In the genomic region with DNA sequence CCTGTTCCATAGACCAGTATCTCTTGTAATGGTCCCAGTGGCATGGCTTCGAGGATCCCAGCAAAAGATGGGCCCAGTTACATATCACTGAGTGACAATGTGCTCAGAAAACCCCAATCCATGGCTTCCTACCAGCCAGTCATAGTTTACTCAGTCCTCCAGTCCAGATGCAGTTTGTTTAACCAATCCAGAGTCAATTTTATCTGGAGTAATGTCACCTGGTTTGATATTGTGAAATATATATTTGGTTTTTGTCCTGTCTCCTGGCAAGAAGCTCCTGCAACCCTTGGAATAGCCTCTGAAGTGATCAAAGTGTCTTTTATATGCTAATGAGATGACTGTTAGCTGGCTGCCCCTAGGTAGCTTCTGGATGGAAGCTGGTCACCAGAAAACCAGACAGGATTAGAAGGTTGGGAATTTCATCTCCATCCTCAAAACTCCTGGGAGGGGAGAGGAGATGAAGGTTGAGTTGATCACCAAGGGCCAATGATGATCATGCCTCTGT, we compare ENCODE assay signal across 5 cellular contexts. TPM values are rescaled to one million over a fixed set of nuclear protein-coding genes. Genes with fewer than 3 reads are reported as not detected.
DNase-seq lines count a peak whose midpoint lies in the region; ATAC-seq, FAIRE-seq and TF ChIP-seq lines count a peak whose summit lies in the region.
"Not testable (repeated sequence)": the region's sequence is repeated elsewhere in the genome, so short reads cannot be mapped to it uniquely, and the experiment has no call there.

No MANE protein-coding gene starts in this region.

- 44% methylated on average over 1 of the region's 1 CpG for WGBS in GM12878 (ENCODE audit: insufficient coverage, insufficient replicate concordance, low lambda C conversion rate, missing lambda C conversion rate)

- POLR2A ChIA-PET in WTC11 (lab: Charles Lee); GM12878 (lab: Charles Lee): not testable (repeated sequence)

- TF ChIP-seq EP300 in GM12878 (IDR thresholded peaks at IDR 0.05; ENCODE audit: borderline replicate concordance in 1 of 2, control insufficient read depth in 1 of 2, low read depth in 2 of 2, low read length in 2 of 2), result not testable (repeated sequence)

- not testable (repeated sequence) for TF ChIP-seq CTCF in WTC11 (IDR thresholded peaks at IDR 0.05); GM12878 (IDR thresholded peaks at IDR 0.05 in 2 of 3, conservative IDR thresholded peaks at IDR 0.05 in 1 of 3; ENCODE audit: control insufficient read depth in 2 of 3, extremely low read depth in 1 of 3, insufficient read depth in 1 of 3, low read depth in 3 of 3, low read length in 3 of 3)

- not testable (repeated sequence) for H3K79me2 ChIP-seq in GM12878 (ENCODE audit: control insufficient read depth, insufficient read depth, low read length)

- DNase-seq in GM12891 (ENCODE audit: insufficient read length, low spot score); WTC11 (ENCODE audit: low spot score); GM12878 (ENCODE audit: low read depth, low spot score); left lobe of liver (ENCODE audit: low spot score): not testable (repeated sequence)

- CTCF ChIA-PET in WTC11 (lab: Charles Lee); GM12878 (lab: Yijun Ruan, JAX): not testable (repeated sequence)

- not testable (repeated sequence) for H4K20me1 ChIP-seq in BLaER1; GM12878 (ENCODE audit: control insufficient read depth, insufficient read depth)

- not testable (repeated sequence) for H3K27ac Mint-ChIP-seq in WTC11

- BruUV-seq in GM12878 (replicated peaks; lab: Mats Ljungman, UMichigan), result not testable (repeated sequence)

- intact Hi-C loops in GM12878 (cut with micrococcal nuclease; ENCODE audit: unreplicated experiment), result not testable (repeated sequence)

- SMC1A ChIA-PET in GM12878 (lab: Charles Lee; ENCODE audit: uncharacterized antibody, unreplicated experiment), result not testable (repeated sequence)

- H3K9me3 Mint-ChIP-seq in WTC11, result not testable (repeated sequence)

- not testable (repeated sequence) for TF ChIP-seq RAD21 in GM12878 (IDR thresholded peaks at IDR 0.05; ENCODE audit: insufficient read depth, low read depth, low read length)

- H3K4me3 Mint-ChIP-seq in WTC11, result not testable (repeated sequence)

- H3K27me3 ChIP-seq in BLaER1; GM12878 (replicated peaks in 1 of 2; ENCODE audit: control insufficient read depth in 2 of 2, insufficient read depth in 2 of 2, low read length in 1 of 2): not testable (repeated sequence)

- H3K4me2 ChIP-seq in BLaER1, result peak overlapping the region; percentile 72
- not testable (repeated sequence) for H3K4me2 ChIP-seq in GM12878 (ENCODE audit: control insufficient read depth, insufficient read depth)

- peak overlapping the region; percentile 90 for H3K27ac ChIP-seq in BLaER1
- H3K27ac ChIP-seq in GM12878 (ENCODE audit: control insufficient read depth, insufficient read depth), result not testable (repeated sequence)

- H3K4me3 ChIP-seq in BLaER1, GM12878: not testable (repeated sequence)

- H3K4me1 Mint-ChIP-seq in WTC11, result not testable (repeated sequence)

- H3K36me3 ChIP-seq in BLaER1, result peaks cover 37% of the 10 kb centered on the region
- H3K36me3 ChIP-seq in GM12878 (ENCODE audit: control insufficient read depth in 2 of 2, insufficient read depth in 2 of 2, low read length in 1 of 2), result not testable (repeated sequence)

- RAD21 ChIA-PET in GM12878 (lab: Charles Lee; ENCODE audit: unreplicated experiment), result not testable (repeated sequence)

- peak overlapping the region; percentile 67; the same call in 1 of the 2 replicates for H3K9ac ChIP-seq in BLaER1
- H3K9ac ChIP-seq in GM12878 (ENCODE audit: control insufficient read depth, insufficient read depth, low read length), result not testable (repeated sequence)

- not testable (repeated sequence) for H2AFZ ChIP-seq in GM12878 (ENCODE audit: control insufficient read depth, low read depth, low read length)

- ATAC-seq in WTC11 (peak; percentile 51; the same call in 1 of the 2 replicates), left lobe of liver (peak; percentile 94)
- ATAC-seq in GM12878, result not testable (repeated sequence)

- FAIRE-seq in GM12891 (lab: Jason Lieb, UNC) (peak; percentile 55), GM12878 (lab: Jason Lieb, UNC) (peak; percentile 75)

- H3K9me3 ChIP-seq in BLaER1, result peaks cover 48% of the 10 kb centered on the region
- not testable (repeated sequence) for H3K9me3 ChIP-seq in GM12878 (replicated peaks; ENCODE audit: control insufficient read depth, insufficient read depth, low read length)

- peaks cover 82% of the 10 kb centered on the region for H3K4me1 ChIP-seq in BLaER1
- not testable (repeated sequence) for H3K4me1 ChIP-seq in GM12878 (ENCODE audit: control insufficient read depth, insufficient read depth, low read length)

- not testable (repeated sequence) for H3K36me3 Mint-ChIP-seq in WTC11

- H3K27me3 Mint-ChIP-seq in WTC11 (ENCODE audit: low read depth), result not testable (repeated sequence)

- TF ChIP-seq POLR2A in GM12891 (IDR thresholded peaks at IDR 0.05; ENCODE audit: low read depth, low read length); GM12878 (IDR thresholded peaks at IDR 0.05; ENCODE audit: low read depth, low read length): not testable (repeated sequence)

- in situ Hi-C loops in GM12878 (cut with MboI), result not testable (repeated sequence)

RNA-seq across cellular contexts. Expression of a gene that starts 14.8 kb away (rescaled TPM):
- polyA plus RNA-seq in GM12891 (2012; ENCODE audit: low read depth, missing spikeins), result 1.2 TPM
- total RNA-seq in WTC11 (2021) (4.4 to 7.6 TPM (median 7.0 TPM) in 3 replicates), GM12878 (2014; rRNA removed) (1.8 and 2.1 TPM in 2 replicates), GM12878 (2014; rRNA removed; fragmentation: Illumina TruSeq; extraction: Trizol) (2.7 and 3.7 TPM in 2 replicates), GM12878 (2021) (2.7 and 3.3 TPM in 2 replicates), left lobe of liver (1.8 TPM)
- total RNA-seq in GM12878 (2013; cell fraction: nucleolus; rRNA removed), result 10.0 and 12.3 TPM in 2 replicates
- polyA plus RNA-seq in GM12878 (2011; ENCODE audit: low read depth), result 1.2 TPM
- polyA plus RNA-seq in GM12878 (2011; rRNA removed) (2.8 and 3.0 TPM in 2 replicates), GM12878 (2014; fragmentation: Illumina TruSeq; extraction: Trizol) (1.8 and 2.1 TPM in 2 replicates), GM12878 (2014; fragmentation: Nextera tagmentation; extraction: Ambion mirVana) (1 to 10 TPM; 1.0 to 1.2 TPM), GM12878 (2014; rRNA removed) (1.2 and 1.8 TPM in 2 replicates), GM12878 (2016; fragmentation: Nextera tagmentation; extraction: Ambion mirVana) (1 to 10 TPM; 1.1 to 1.5 TPM)
- 1.8 and 2.1 TPM in 2 replicates for polyA plus RNA-seq in GM12878 (2011; cell fraction: cytosol; rRNA removed)
- polyA plus RNA-seq in GM12878 (2011; cell fraction: nucleus; rRNA removed), result 1.5 and 1.8 TPM in 2 replicates
- polyA plus RNA-seq in GM12878 (2012), result 1.3 and 1.7 TPM in 2 replicates
- 3.1 and 3.7 TPM in 2 replicates for polyA minus RNA-seq in GM12878 (2011; rRNA and poly(A)+ RNA removed)
- 1.8 TPM in 1 of 2 replicates, not detected in the other for polyA minus RNA-seq in GM12878 (2011; cell fraction: cytosol; rRNA and poly(A)+ RNA removed)
- polyA minus RNA-seq in GM12878 (2011; cell fraction: nucleus; rRNA and poly(A)+ RNA removed), result 1.7 and 4.5 TPM in 2 replicates

RNA-seq across cellular contexts. Expression of a gene that starts 43.1 kb away (rescaled TPM):
- polyA plus RNA-seq in GM12891 (2012; ENCODE audit: low read depth, missing spikeins), result 5.2 TPM
- 17.0 to 19.6 TPM (median 18.5 TPM) in 3 replicates for total RNA-seq in WTC11 (2021)
- 19.0 and 21.7 TPM in 2 replicates for total RNA-seq in GM12878 (2013; cell fraction: nucleolus; rRNA removed)
- 10.7 and 11.0 TPM in 2 replicates for total RNA-seq in GM12878 (2014; rRNA removed)
- 1.8 and 2.0 TPM in 2 replicates for total RNA-seq in GM12878 (2014; rRNA removed; fragmentation: Illumina TruSeq; extraction: Trizol)
- total RNA-seq in GM12878 (2021), result 8.9 and 9.3 TPM in 2 replicates
- 1.9 TPM for polyA plus RNA-seq in GM12878 (2011; ENCODE audit: low read depth)
- polyA plus RNA-seq in GM12878 (2011; rRNA removed), result 3.7 and 4.5 TPM in 2 replicates
- polyA plus RNA-seq in GM12878 (2011; cell fraction: cytosol; rRNA removed), result 4.4 and 9.0 TPM in 2 replicates
- 4.8 and 7.7 TPM in 2 replicates for polyA plus RNA-seq in GM12878 (2011; cell fraction: nucleus; rRNA removed)
- polyA plus RNA-seq in GM12878 (2012), result 6.1 and 7.9 TPM in 2 replicates
- 0.89 and 1.3 TPM in 2 replicates for polyA plus RNA-seq in GM12878 (2014; fragmentation: Illumina TruSeq; extraction: Trizol)
- 1 to 10 TPM in 1 of 2 experiments, under 1 TPM in 1; 0.58 to 1.7 TPM for polyA plus RNA-seq in GM12878 (2014; fragmentation: Nextera tagmentation; extraction: Ambion mirVana)
- 6.3 and 9.3 TPM in 2 replicates for polyA plus RNA-seq in GM12878 (2014; rRNA removed)
- polyA plus RNA-seq in GM12878 (2016; fragmentation: Nextera tagmentation; extraction: Ambion mirVana), result 1 to 10 TPM; 7.4 to 8.9 TPM
- polyA minus RNA-seq in GM12878 (2011; rRNA and poly(A)+ RNA removed), result 3.3 and 3.4 TPM in 2 replicates
- polyA minus RNA-seq in GM12878 (2011; cell fraction: cytosol; rRNA and poly(A)+ RNA removed), result 4.3 and 5.1 TPM in 2 replicates
- polyA minus RNA-seq in GM12878 (2011; cell fraction: nucleus; rRNA and poly(A)+ RNA removed), result 8.1 and 15.2 TPM in 2 replicates
- 6.6 TPM for total RNA-seq in left lobe of liver
